Comparison of ENCODE assay signal across 10 cellular contexts in the genomic region with DNA sequence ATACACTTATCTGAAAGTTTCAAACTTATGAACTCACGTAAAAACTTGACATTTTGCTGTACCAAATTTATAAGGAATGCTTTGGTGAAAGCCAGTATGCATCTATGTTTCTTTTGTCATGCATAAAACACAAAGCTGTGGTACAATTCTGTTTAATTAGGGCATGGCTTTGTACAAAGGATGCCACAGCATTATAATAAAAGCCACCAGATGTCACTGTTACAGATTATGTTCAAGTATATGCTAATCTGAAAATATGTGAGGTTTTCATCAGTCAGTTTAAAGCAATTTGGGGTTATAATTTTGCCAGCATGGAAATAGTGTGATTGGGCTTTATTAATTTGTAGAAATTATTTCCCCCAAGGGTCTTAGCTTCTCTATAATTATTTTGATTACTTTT.
DNase-seq lines count a peak whose midpoint lies in the region; ATAC-seq and TF ChIP-seq lines count a peak whose summit lies in the region.
"Had no signal": no experiment of that assay in that cellular context is flagged by ENCODE, and none has a peak within 500 bp of the region (broad histone marks: within the 10 kb centered on the region; RNA-seq: fewer than 3 reads in every experiment).

No MANE protein-coding gene starts in this region.

- no peak for TF ChIP-seq POLR2A in body of pancreas (IDR thresholded peaks at IDR 0.05)

- TF ChIP-seq CTCF in retinal pigment epithelial cell (conservative IDR thresholded peaks at IDR 0.05; ENCODE audit: low read depth, low read length) (peak; percentile 34), body of pancreas (IDR thresholded peaks at IDR 0.05) (no peak)

- no peak for ATAC-seq in body of pancreas
- ATAC-seq: activated T-helper 17 cell treated with anti-CD3 and anti-CD28 coated beads, Interleukin-2, amount 50 U/mL, for 72 hours; stimulated activated effector memory CD8-positive, alpha-beta T cell treated with anti-CD3 and anti-CD28 coated beads, Interleukin-12 subunit alpha, Interleukin-12 subunit beta, amount 100 ng/mL, for 72 hours had no signal

- peak; percentile 26 for DNase-seq in NCI-H1105 treated with DMSO at 0.1 percent for 48 hours (lab: John Stamatoyannopoulos, UW)
- no peak for DNase-seq in NCI-H1105 (lab: John Stamatoyannopoulos, UW)
- peak; percentile 4 for DNase-seq in HT1080 (ENCODE audit: low read depth)
- peak; percentile 3 for DNase-seq in astrocyte of the hippocampus (ENCODE audit: low read depth, low spot score)
- no peak for DNase-seq in retinal pigment epithelial cell (ENCODE audit: low read depth)
- DNase-seq in activated effector memory CD4-positive, alpha-beta T cell treated with Interleukin-2 at 50 U/mL for 16 hours = no peak
- DNase-seq in DMS114 treated with DMSO at 0.1 percent for 48 hours (lab: John Stamatoyannopoulos, UW; ENCODE audit: unreplicated experiment) = no peak
- no peak for DNase-seq in body of pancreas

- WGBS in body of pancreas, 2 donors = 48% methylated on average over 1 of the region's 1 CpG

- intact Hi-C loops in body of pancreas (cut with DNase I) = no loop called here

- H3K4me3 ChIP-seq in retinal pigment epithelial cell (ENCODE audit: low read length) (no peak overlapping the region), body of pancreas (no peak overlapping the region)

- H3K9me3 ChIP-seq in body of pancreas = no peaks in the 10 kb centered on the region

- H3K4me1 ChIP-seq in body of pancreas = no peaks in the 10 kb centered on the region

- H3K27me3 ChIP-seq in body of pancreas = no peaks in the 10 kb centered on the region

- no peak overlapping the region for H3K27ac ChIP-seq in body of pancreas

- H3K36me3 ChIP-seq in body of pancreas (replicated peaks in 1 of 2; ENCODE audit: insufficient read depth in 1 of 2, low read depth in 2 of 2) = no peaks in the 10 kb centered on the region

Comparison
In these comparisons a context has a peak if more than half of its experiments do, and no peak if none do; other contexts are left out.
1. DNase-seq: peak in NCI-H1105 treated with DMSO at 0.1 percent for 48 hours (single experiment), HT1080 (single experiment) and astrocyte of the hippocampus (single experiment); none in NCI-H1105 (single experiment), retinal pigment epithelial cell (single experiment), activated effector memory CD4-positive, alpha-beta T cell treated with Interleukin-2 at 50 U/mL for 16 hours (single experiment), DMS114 treated with DMSO at 0.1 percent for 48 hours (single experiment) and body of pancreas (0 of 4).